In genomic region chr17:50027639-50028206, GRCh38 we compare ENCODE assay signal across 8 cellular contexts. TPM values are rescaled to one million over a fixed set of nuclear protein-coding genes. Genes with fewer than 3 reads are reported as not detected.
A peak's percentile ranks its signal among the peaks of the same experiment; 100 is the strongest.
DNase-seq lines count a peak whose midpoint lies in the region; FAIRE-seq and TF ChIP-seq lines count a peak whose summit lies in the region.

No MANE protein-coding gene starts in this region.

- peak; percentile 16 for DNase-seq in stimulated activated CD4-positive, alpha-beta T cell treated with anti-CD3 and anti-CD28 coated beads, Interleukin-15, amount 100 ng/mL, for 24 hours
- DNase-seq in stimulated activated CD4-positive, alpha-beta T cell treated with anti-CD3 and anti-CD28 coated beads, Interleukin-4, amount 100 ng/mL, for 4 hours = no peak
- peak; percentile 96 for DNase-seq in amniotic epithelial cell (ENCODE audit: low read depth)
- peak; percentile 96 for DNase-seq in kidney
- peak; percentile 87 for DNase-seq in stromal cell of bone marrow (ENCODE audit: low read depth)
- no peak for DNase-seq in NCI-H2081 treated with DMSO at 0.1 percent for 48 hours (lab: John Stamatoyannopoulos, UW)
- no peak for DNase-seq in NCI-H2107 (lab: John Stamatoyannopoulos, UW)
- DNase-seq in NCI-H446 treated with DMSO at 0.1 percent for 48 hours (lab: John Stamatoyannopoulos, UW) = no peak

- H3K4me3 ChIP-seq in kidney (ENCODE audit: low read length in 2 of 2) = peak overlapping the region in 1 of 2 donors; percentile 14

- intact Hi-C loops in kidney (cut with DNase I) = loop anchor here (10.0 kb wide), 1 partner anchor 57 kb away; no protein-coding TSS in a partner anchor

- no peaks in the 10 kb centered on the region for H3K9me3 ChIP-seq in kidney (ENCODE audit: control insufficient read depth in 1 of 2, low read length in 2 of 2)

- H3K4me1 ChIP-seq in kidney (ENCODE audit: control insufficient read depth in 1 of 2, insufficient read depth in 1 of 2, low read depth in 1 of 2, low read length in 2 of 2) = peaks cover 6 to 12% of the 10 kb centered on the region in 2 donors

- no peak for TF ChIP-seq CTCF in kidney (IDR thresholded peaks at IDR 0.05; ENCODE audit: borderline replicate concordance, extremely low read depth, insufficient read depth)

- no peak overlapping the region for H3K9ac ChIP-seq in kidney (ENCODE audit: low read length in 2 of 2)

- FAIRE-seq in kidney (lab: Jason Lieb, UNC) = no peak

- H3K27ac ChIP-seq in kidney (ENCODE audit: low read depth in 2 of 2, low read length in 2 of 2) = peak overlapping the region; percentile 51 to 60

- H3K36me3 ChIP-seq in kidney (ENCODE audit: control insufficient read depth in 1 of 2, insufficient read depth in 2 of 2, low read length in 2 of 2) = no peaks in the 10 kb centered on the region

RNA-seq across cellular contexts. Expression of gene ITGA3, which starts 28.2 kb away (rescaled TPM):
- 367 TPM for total RNA-seq in kidney
- polyA plus RNA-seq in kidney (ENCODE audit: insufficient read depth, low read depth, low replicate concordance) = 117 TPM

RNA-seq across cellular contexts. Expression of gene DLX3, which starts 32.7 kb away (rescaled TPM):
- 0.41 TPM for total RNA-seq in kidney
- 0.47 TPM for polyA plus RNA-seq in kidney (ENCODE audit: insufficient read depth, low read depth, low replicate concordance)

RNA-seq across cellular contexts. Expression of gene DLX4, which starts 58.7 kb away (rescaled TPM):
- 0.44 TPM for total RNA-seq in kidney
- polyA plus RNA-seq in kidney (ENCODE audit: insufficient read depth, low read depth, low replicate concordance) = not detected

Comparison
In these comparisons a context has a peak if more than half of its experiments do, and no peak if none do; other contexts are left out.
1. DNase-seq: peak in stimulated activated CD4-positive, alpha-beta T cell treated with anti-CD3 and anti-CD28 coated beads, Interleukin-15, amount 100 ng/mL, for 24 hours (single experiment), amniotic epithelial cell (single experiment), kidney (single experiment) and stromal cell of bone marrow (single experiment); none in stimulated activated CD4-positive, alpha-beta T cell treated with anti-CD3 and anti-CD28 coated beads, Interleukin-4, amount 100 ng/mL, for 4 hours (0 of 2), NCI-H2081 treated with DMSO at 0.1 percent for 48 hours (single experiment), NCI-H2107 (single experiment) and NCI-H446 treated with DMSO at 0.1 percent for 48 hours (single experiment).